1 cellular context compared by ENCODE assay signal in genomic region chr22:26547837-26548236, GRCh38.
TF ChIP-seq lines count a peak whose summit lies in the region.

No MANE protein-coding gene starts in this region.

TF ChIP-seq in K562, 482 proteins besides CTCF, POLR2A, EP300 and RAD21:
- TF ChIP-seq RBM25 (IDR thresholded peaks at IDR 0.05; ENCODE audit: low read depth, low read length, severe bottlenecking) (peak; percentile 64), ZNF780A (CRISPR knock-in tag; IDR thresholded peaks at IDR 0.05) (no peak)
